Comparison of ENCODE assay signal across 15 cellular contexts in genomic region chr5:109327572-109327971, GRCh38.
DNase-seq lines count a peak whose midpoint lies in the region; ATAC-seq and TF ChIP-seq lines count a peak whose summit lies in the region.
"Had no signal": no experiment of that assay in that cellular context is flagged by ENCODE, and none has a peak within 500 bp of the region (broad histone marks: within the 10 kb centered on the region; RNA-seq: fewer than 3 reads in every experiment).

No MANE protein-coding gene starts in this region.

- H3K4me3 ChIP-seq in esophagus muscularis mucosa (peak overlapping the region in 1 of 4 donors; percentile 36), mesendoderm (ENCODE audit: low read length) (no peak overlapping the region)
- H3K4me3 ChIP-seq: BLaER1 treated with 17β-estradiol and CSF1 and Interleukin-3, amounts not matched to agents 10 nM and 100 nM had no signal

- DNase-seq in DMS 273 (lab: John Stamatoyannopoulos, UW; ENCODE audit: unreplicated experiment) (peak; percentile 45), DMS 273 treated with DMSO at 0.1 percent for 48 hours (lab: John Stamatoyannopoulos, UW) (no peak), esophagus muscularis mucosa (ENCODE audit: extremely low spot score) (no peak), retina (peak; percentile 17), mesendoderm (no peak), NCI-H1105 treated with DMSO at 0.1 percent for 48 hours (lab: John Stamatoyannopoulos, UW) (no peak)
- no peak for DNase-seq in activated naive CD4-positive, alpha-beta T cell treated with anti-CD3 and anti-CD28 coated beads, Interleukin-2, amount 50 U/mL, for 72 hours (ENCODE audit: low spot score in 2 of 2)
- DNase-seq in stimulated activated CD4-positive, alpha-beta T cell treated with anti-CD3 and anti-CD28 coated beads, Interleukin-2, amount 100 ng/mL, for 24 hours = no peak
- DNase-seq: HCEC 1CT, NCI-H1417 treated with DMSO at 0.1 percent for 48 hours, NCI-H2081, NCI-H69 had no signal

- H3K79me2 ChIP-seq in mesendoderm (ENCODE audit: control insufficient read depth, insufficient read depth, low read length) = no peaks in the 10 kb centered on the region

- no peak overlapping the region for H2BK5ac ChIP-seq in mesendoderm (ENCODE audit: low read length)

- H2BK120ac ChIP-seq in mesendoderm (ENCODE audit: low read depth, low read length) = no peak overlapping the region

- H3K27ac ChIP-seq in esophagus muscularis mucosa (replicated peaks in 1 of 4) (peak overlapping the region; percentile 76 to 83 (median 80)), mesendoderm (ENCODE audit: low read depth, low read length) (no peak overlapping the region)
- H3K27ac ChIP-seq: 22Rv1; BLaER1 treated with 17β-estradiol and CSF1 and Interleukin-3, amounts not matched to agents 10 nM and 100 nM had no signal

- no peak for ATAC-seq in activated naive CD4-positive, alpha-beta T cell treated with anti-CD3 and anti-CD28 coated beads, Interleukin-2, amount 50 U/mL, for 72 hours

- 78% methylated on average over 3 of the region's 3 CpGs for WGBS in esophagus muscularis mucosa
- WGBS in mesendoderm (ENCODE audit: extremely low coverage, insufficient coverage, low lambda C conversion rate) = no CpG with 5 or more reads among the region's 3 CpGs

- no peak overlapping the region for H3K4me2 ChIP-seq in mesendoderm (ENCODE audit: low read length)
- H3K4me2 ChIP-seq: BLaER1 treated with 17β-estradiol and CSF1 and Interleukin-3, amounts not matched to agents 10 nM and 100 nM had no signal

- H3K27me3 ChIP-seq in esophagus muscularis mucosa = no peaks in the 10 kb centered on the region
- no peaks in the 10 kb centered on the region for H3K27me3 ChIP-seq in mesendoderm (ENCODE audit: insufficient read depth, low read length, poor library complexity)
- H3K27me3 ChIP-seq: BLaER1 treated with 17β-estradiol and CSF1 and Interleukin-3, amounts not matched to agents 10 nM and 100 nM had no signal

- H3K4ac ChIP-seq in mesendoderm (ENCODE audit: low read depth, low read length) = no peak overlapping the region

- no peak overlapping the region for H4K5ac ChIP-seq in mesendoderm (ENCODE audit: low read length)

- H3K56ac ChIP-seq in mesendoderm (ENCODE audit: low read length) = no peak overlapping the region

- TF ChIP-seq CTCF in esophagus muscularis mucosa (IDR thresholded peaks at IDR 0.05) = no peak

- no peak overlapping the region for H2AK5ac ChIP-seq in mesendoderm (ENCODE audit: low read length)

- H2BK15ac ChIP-seq in mesendoderm (replicated peaks; ENCODE audit: low read depth) = no peak overlapping the region

- no peak overlapping the region for H3K18ac ChIP-seq in mesendoderm (ENCODE audit: low read length)

- no peak overlapping the region for H3K27ac Mint-ChIP-seq in activated naive CD4-positive, alpha-beta T cell treated with anti-CD3 and anti-CD28 coated beads, Interleukin-2, amount 50 U/mL, for 72 hours
- H3K27ac Mint-ChIP-seq: IgD-negative memory B cell had no signal

- H3K23ac ChIP-seq in mesendoderm (ENCODE audit: low read length) = no peak overlapping the region

- H3K36me3 ChIP-seq in esophagus muscularis mucosa (peaks cover 0 to 7% (median 0%) of the 10 kb centered on the region in 4 donors), mesendoderm (ENCODE audit: control insufficient read depth, insufficient read depth, low read length) (no peaks in the 10 kb centered on the region)

- no peak for TF ChIP-seq POLR2A in esophagus muscularis mucosa (IDR thresholded peaks at IDR 0.05; ENCODE audit: low read depth)

- H3K9me3 ChIP-seq in esophagus muscularis mucosa = no peaks in the 10 kb centered on the region
- H3K9me3 ChIP-seq: BLaER1 treated with 17β-estradiol and CSF1 and Interleukin-3, amounts not matched to agents 10 nM and 100 nM had no signal

- TF ChIP-seq EP300 in esophagus muscularis mucosa (IDR thresholded peaks at IDR 0.05) = no peak

- no peak overlapping the region for H4K8ac ChIP-seq in mesendoderm (ENCODE audit: low read depth, low read length)

- no peaks in the 10 kb centered on the region for H3K79me1 ChIP-seq in mesendoderm (ENCODE audit: low read length)

- intact Hi-C loops in esophagus muscularis mucosa (cut with DNase I) = loop anchor here (5.0 to 10.0 kb wide), 2 partner anchors 85 to 583 kb away; partner anchors contain the start of gene FER

- peaks cover 5 to 70% (median 62%) of the 10 kb centered on the region in 4 donors for H3K4me1 ChIP-seq in esophagus muscularis mucosa
- H3K4me1 ChIP-seq in mesendoderm (ENCODE audit: control insufficient read depth, low read depth, low read length) = no peaks in the 10 kb centered on the region

- H3K9ac ChIP-seq in mesendoderm (ENCODE audit: low read length) = no peak overlapping the region
- H3K9ac ChIP-seq: BLaER1 treated with 17β-estradiol and CSF1 and Interleukin-3, amounts not matched to agents 10 nM and 100 nM had no signal

- no peaks in the 10 kb centered on the region for H3K9me3 Mint-ChIP-seq in activated naive CD4-positive, alpha-beta T cell treated with anti-CD3 and anti-CD28 coated beads, Interleukin-2, amount 50 U/mL, for 72 hours
- H3K9me3 Mint-ChIP-seq: IgD-negative memory B cell had no signal

- H3K36me3 Mint-ChIP-seq in activated naive CD4-positive, alpha-beta T cell treated with anti-CD3 and anti-CD28 coated beads, Interleukin-2, amount 50 U/mL, for 72 hours = no peaks in the 10 kb centered on the region

Comparison
In these comparisons a context has a peak if more than half of its experiments do, and no peak if none do; other contexts are left out.
1. DNase-seq: peak in DMS 273 (single experiment) and retina (single experiment); none in DMS 273 treated with DMSO at 0.1 percent for 48 hours (single experiment), esophagus muscularis mucosa (single experiment), activated naive CD4-positive, alpha-beta T cell treated with anti-CD3 and anti-CD28 coated beads, Interleukin-2, amount 50 U/mL, for 72 hours (0 of 2), mesendoderm (single experiment), stimulated activated CD4-positive, alpha-beta T cell treated with anti-CD3 and anti-CD28 coated beads, Interleukin-2, amount 100 ng/mL, for 24 hours (0 of 2) and NCI-H1105 treated with DMSO at 0.1 percent for 48 hours (single experiment).